In the genomic region with DNA sequence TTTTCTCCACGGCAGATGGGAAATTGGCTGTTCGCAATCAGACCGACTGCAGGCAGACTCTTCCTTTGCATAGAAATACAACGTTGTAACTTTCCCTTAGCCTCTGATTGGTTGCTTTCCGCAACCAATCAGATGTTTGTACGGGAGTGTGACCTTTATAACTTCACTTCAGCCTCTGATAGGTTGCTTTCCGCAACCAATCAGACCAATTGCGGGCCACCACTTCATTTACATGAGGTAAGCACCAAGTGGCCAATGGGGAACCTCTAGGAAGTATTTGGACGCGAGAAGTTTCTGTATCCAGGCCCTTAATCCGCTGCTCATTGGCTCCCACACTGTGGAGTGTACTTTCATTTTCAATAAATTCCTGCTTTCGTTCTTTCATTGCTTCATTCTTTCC, we compare ENCODE assay signal across 19 cellular contexts.
"Had no signal": no experiment of that assay in that cellular context is flagged by ENCODE, and none has a peak within 500 bp of the region (broad histone marks: within the 10 kb centered on the region; RNA-seq: fewer than 3 reads in every experiment).

No MANE protein-coding gene starts in this region.

- H3K36me3 ChIP-seq: ovary, sigmoid colon had no signal

- H3K27ac ChIP-seq: coronary artery, hepatocyte, ovary, skin epidermis, tibial artery had no signal

- H3K4me3 ChIP-seq: coronary artery, hepatocyte, mucosa of descending colon, ovary, right atrium auricular region, sigmoid colon, skin epidermis, stomach, tibial artery had no signal

- H3K9me3 ChIP-seq: ovary, right atrium auricular region, stomach, tibial artery had no signal

- ATAC-seq: left colon; mucosa of descending colon; naive thymus-derived CD8-positive, alpha-beta T cell; stimulated activated naive B cell treated with anti-CD40 and anti-IgM and Interleukin-4, amounts not matched to agents 10 μg/mL and 1 μg/mL and 100 μg/mL, for 72 hours had no signal

- H3K27me3 ChIP-seq: hepatocyte, ovary, right atrium auricular region, sigmoid colon, stomach, tibial artery had no signal

- DNase-seq: effector CD4-positive, alpha-beta T cell; endodermal cell; erythroblast; foreskin melanocyte; head of caudate nucleus; left colon; mucosa of descending colon; naive thymus-derived CD8-positive, alpha-beta T cell; ovary; sigmoid colon; stimulated activated CD4-positive, alpha-beta T cell treated with anti-CD3 and anti-CD28 coated beads, Interleukin-2, amount 100 ng/mL, for 24 hours; stimulated activated CD4-positive, alpha-beta T cell treated with anti-CD3 and anti-CD28 coated beads, Interleukin-4, amount 100 ng/mL, for 4 hours; stimulated activated naive B cell treated with anti-CD40 and anti-IgM and Interleukin-4, amounts not matched to agents 10 μg/mL and 1 μg/mL and 100 μg/mL, for 72 hours; stomach; tibial artery had no signal
